20 cellular contexts compared by ENCODE assay signal in genomic region chr9:73980754-73981153, GRCh38.
"Had no signal": no experiment of that assay in that cellular context is flagged by ENCODE, and none has a peak within 500 bp of the region (broad histone marks: within the 10 kb centered on the region; RNA-seq: fewer than 3 reads in every experiment).

No MANE protein-coding gene starts in this region.

- H3K36me3 ChIP-seq: esophagus muscularis mucosa, gastroesophageal sphincter, heart left ventricle, left lung, lower lobe of right lung had no signal

- H3K4me3 ChIP-seq: coronary artery, dorsolateral prefrontal cortex, esophagus muscularis mucosa, gastroesophageal sphincter, heart left ventricle, hepatocyte, left lung, lower lobe of right lung had no signal

- H3K27me3 ChIP-seq: dorsolateral prefrontal cortex, esophagus muscularis mucosa, foreskin keratinocyte, gastroesophageal sphincter, heart left ventricle, hepatocyte, left lung had no signal

- H3K4me1 Mint-ChIP-seq: immature natural killer cell had no signal

- H3K4me3 Mint-ChIP-seq: immature natural killer cell had no signal

- DNase-seq: dermis blood vessel endothelial cell; dorsolateral prefrontal cortex; effector CD4-positive, alpha-beta T cell; effector memory CD4-positive, alpha-beta T cell; foreskin keratinocyte; heart left ventricle; hypothalamus; immature natural killer cell; islet precursor cell; left cardiac atrium; left lung; left ventricle myocardium superior; lower lobe of right lung; mesendoderm; midbrain had no signal

- H2AFZ ChIP-seq: hepatocyte had no signal

- H3K27ac Mint-ChIP-seq: immature natural killer cell had no signal

- H3K9me3 ChIP-seq: esophagus muscularis mucosa, gastroesophageal sphincter, heart left ventricle had no signal

- H3K79me2 ChIP-seq: hepatocyte had no signal

- H3K4me2 ChIP-seq: hepatocyte had no signal

- H3K4me1 ChIP-seq: esophagus muscularis mucosa, foreskin keratinocyte, gastroesophageal sphincter, heart left ventricle, left lung, lower lobe of right lung had no signal

- H3K27ac ChIP-seq: coronary artery, dorsolateral prefrontal cortex, esophagus muscularis mucosa, foreskin keratinocyte, gastroesophageal sphincter, heart left ventricle, hepatocyte, left lung, lower lobe of right lung had no signal

- FAIRE-seq: endothelial cell of umbilical vein had no signal

- ATAC-seq: foreskin keratinocyte, gastroesophageal sphincter, heart left ventricle, left cardiac atrium, left lung, left ventricle myocardium superior, lower lobe of right lung had no signal

- H3K36me3 Mint-ChIP-seq: immature natural killer cell had no signal
